ENCODE assay signal across 8 cellular contexts in the genomic region with DNA sequence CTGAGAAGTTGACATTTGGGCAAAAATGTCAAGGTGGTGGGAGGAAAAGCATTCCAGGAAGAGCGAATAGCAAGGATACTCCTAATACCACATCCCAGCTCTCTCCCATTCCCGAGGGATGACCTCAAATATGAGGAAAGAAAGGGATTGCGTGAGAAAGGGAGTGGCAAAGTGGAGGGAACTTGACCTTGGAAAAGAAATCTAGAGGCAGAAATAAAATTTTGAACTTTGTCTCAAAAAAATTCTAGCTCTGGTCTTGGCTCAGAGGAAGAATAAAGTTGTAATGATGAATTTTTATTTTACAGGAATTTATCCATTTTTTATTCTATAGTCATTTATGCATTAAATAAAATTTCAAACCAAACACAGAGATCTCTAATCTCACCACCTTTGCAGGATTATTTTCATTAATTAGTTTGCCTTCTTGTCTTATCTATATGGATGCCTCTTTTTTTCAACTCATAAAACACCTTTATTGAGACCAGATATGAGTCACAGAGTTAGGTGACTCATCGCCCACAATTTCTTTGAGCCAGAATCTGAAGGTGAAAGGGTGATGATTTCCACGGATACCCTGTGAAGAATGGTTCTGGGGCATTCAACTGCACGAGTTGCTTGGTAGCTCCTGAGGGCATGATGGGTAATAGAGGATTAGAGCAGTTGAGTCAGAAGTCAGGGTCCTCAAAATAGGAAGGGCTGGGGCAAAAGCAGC.
DNase-seq lines count a peak whose midpoint lies in the region; ATAC-seq lines count a peak whose summit lies in the region.

No MANE protein-coding gene starts in this region.

- H3K27ac Mint-ChIP-seq in activated naive CD4-positive, alpha-beta T cell treated with anti-CD3 and anti-CD28 coated beads, Interleukin-2, amount 50 U/mL, for 72 hours: peak overlapping the region; percentile 14 to 73

- no peaks in the 10 kb centered on the region for H3K27me3 ChIP-seq in HAP-1 (ENCODE audit: low read depth)

- H3K4me1 ChIP-seq in HAP-1: no peaks in the 10 kb centered on the region

- no peak overlapping the region for H3K4me3 ChIP-seq in HAP-1

- no peaks in the 10 kb centered on the region for H3K36me3 ChIP-seq in HAP-1 (replicated peaks)

- ATAC-seq in GM21529 (IDR thresholded peaks at IDR 0.05; ENCODE audit: unreplicated experiment): peak; percentile 72
- peak; percentile 97 to 99 for ATAC-seq in activated naive CD4-positive, alpha-beta T cell treated with anti-CD3 and anti-CD28 coated beads, Interleukin-2, amount 50 U/mL, for 72 hours
- ATAC-seq in HG02840 (IDR thresholded peaks at IDR 0.05; ENCODE audit: low FRiP score, unreplicated experiment): no peak

- DNase-seq in RPMI7951 (ENCODE audit: low read depth) (peak; percentile 86), AG20443 (ENCODE audit: low spot score) (no peak), cerebellar nuclear complex (lab: John Stamatoyannopoulos, UW) (no peak), HAP-1 (ENCODE audit: low spot score in 2 of 2) (no peak)
- DNase-seq in activated naive CD4-positive, alpha-beta T cell treated with anti-CD3 and anti-CD28 coated beads, Interleukin-2, amount 50 U/mL, for 72 hours (ENCODE audit: low spot score in 2 of 2): peak; percentile 60 to 65
- DNase-seq in stimulated activated CD4-positive, alpha-beta T cell treated with anti-CD3 and anti-CD28 coated beads, Interleukin-15, amount 100 ng/mL, for 48 hours (ENCODE audit: low read depth in 2 of 2): peak; percentile 61 to 63

- H3K36me3 Mint-ChIP-seq in activated naive CD4-positive, alpha-beta T cell treated with anti-CD3 and anti-CD28 coated beads, Interleukin-2, amount 50 U/mL, for 72 hours: peaks cover 0 to 12% of the 10 kb centered on the region in 2 donors

- in situ Hi-C loops in HAP-1 (cut with MboI; ENCODE audit: low sequenced_read_pairs): no loop called here

- H3K9me3 ChIP-seq in HAP-1: no peaks in the 10 kb centered on the region

- H3K9me3 Mint-ChIP-seq in activated naive CD4-positive, alpha-beta T cell treated with anti-CD3 and anti-CD28 coated beads, Interleukin-2, amount 50 U/mL, for 72 hours: peaks cover 0 to 10% of the 10 kb centered on the region in 2 donors

Comparison
In these comparisons a context has a peak if more than half of its experiments do, and no peak if none do; other contexts are left out.
1. DNase-seq: peak in RPMI7951 (single experiment), activated naive CD4-positive, alpha-beta T cell treated with anti-CD3 and anti-CD28 coated beads, Interleukin-2, amount 50 U/mL, for 72 hours (2 of 2) and stimulated activated CD4-positive, alpha-beta T cell treated with anti-CD3 and anti-CD28 coated beads, Interleukin-15, amount 100 ng/mL, for 48 hours (2 of 2); none in AG20443 (single experiment), cerebellar nuclear complex (0 of 2) and HAP-1 (0 of 2).